ENCODE assay signal across 1 cellular context in the genomic region with DNA sequence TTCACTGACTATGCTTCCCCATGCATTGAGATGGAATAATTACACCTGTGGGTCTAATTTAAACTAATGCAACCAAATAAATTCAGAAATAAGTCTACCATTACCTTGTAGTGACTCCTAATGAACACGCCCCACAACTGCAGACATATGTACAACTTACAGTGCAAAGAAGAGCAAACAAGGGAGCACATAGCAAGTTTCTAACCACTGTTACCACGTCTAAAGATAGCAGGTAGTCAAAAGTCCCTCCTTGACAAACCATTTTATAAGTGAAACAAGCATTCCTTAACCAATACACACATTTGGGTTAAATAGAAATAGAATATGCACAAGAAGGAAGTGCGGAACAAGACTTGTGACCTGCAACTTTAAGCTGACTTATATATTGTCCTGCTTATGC.
TF ChIP-seq lines count a peak whose summit lies in the region.

No MANE protein-coding gene starts in this region.

TF ChIP-seq in GM12878, 131 proteins besides CTCF, POLR2A, EP300 and RAD21 (continued from another document):
- TF ChIP-seq EZH2 (IDR thresholded peaks at IDR 0.05; ENCODE audit: borderline replicate concordance, control insufficient read depth, low read depth, low read length) (no peak), STAT1 (conservative IDR thresholded peaks at IDR 0.05) (no peak), RUNX3 (IDR thresholded peaks at IDR 0.05; ENCODE audit: low read length) (peak; percentile 90), NFIC (IDR thresholded peaks at IDR 0.05; ENCODE audit: low read depth, low read length) (peak; percentile 68), CBX3 (IDR thresholded peaks at IDR 0.05; ENCODE audit: borderline replicate concordance, low read depth) (no peak), RELA (IDR thresholded peaks at IDR 0.05; ENCODE audit: borderline replicate concordance, partially characterized antibody) (no peak), ATF2 (IDR thresholded peaks at IDR 0.05; ENCODE audit: low read length) (peak; percentile 19; the same call in 1 of the 2 replicates), IRF3 (IDR thresholded peaks at IDR 0.05) (no peak), IKZF2 (IDR thresholded peaks at IDR 0.05) (peak; percentile 77 to 78; a peak in 3 of 4 replicates), DPF2 (IDR thresholded peaks at IDR 0.05) (0 out of 2 replicates have a peak, but pooled peaks have one; percentile 45), WRNIP1 (IDR thresholded peaks at IDR 0.05; ENCODE audit: borderline replicate concordance, low read depth, low read length) (no peak), MXI1 (IDR thresholded peaks at IDR 0.05; ENCODE audit: low read depth, low read length) (peak; percentile 69), MEF2A (IDR thresholded peaks at IDR 0.05; ENCODE audit: insufficient read depth, low read depth, low read length) (peak; percentile 87), IKZF1 (conservative IDR thresholded peaks at IDR 0.05) (peak; percentile 55; the same call in 1 of the 2 replicates), BCLAF1 (IDR thresholded peaks at IDR 0.05) (no peak), CREM (IDR thresholded peaks at IDR 0.05; ENCODE audit: low read depth) (0 out of 2 replicates have a peak, but pooled peaks have one; percentile 14), CEBPB (IDR thresholded peaks at IDR 0.05; ENCODE audit: borderline replicate concordance in 1 of 2, low read depth in 2 of 2, low read length in 2 of 2) (no peak), ZNF622 (IDR thresholded peaks at IDR 0.05) (no peak), RELB (IDR thresholded peaks at IDR 0.05; ENCODE audit: low read depth) (peak; percentile 80), SP1 (IDR thresholded peaks at IDR 0.05; ENCODE audit: low read depth, low read length) (peak; percentile 28), CBX5 (IDR thresholded peaks at IDR 0.05; ENCODE audit: low read depth) (no peak), CBFB (IDR thresholded peaks at IDR 0.05; ENCODE audit: low read depth) (no peak), TARDBP (IDR thresholded peaks at IDR 0.05; ENCODE audit: borderline replicate concordance) (no peak), SPI1 (IDR thresholded peaks at IDR 0.05; ENCODE audit: borderline replicate concordance, insufficient read depth, low read depth, low read length) (peak; percentile 54), ETV6 (conservative IDR thresholded peaks at IDR 0.05 in 1 of 2, IDR thresholded peaks at IDR 0.05 in 1 of 2; ENCODE audit: borderline replicate concordance in 1 of 2, low read depth in 1 of 2) (no peak), FOXM1 (IDR thresholded peaks at IDR 0.05; ENCODE audit: low read depth, low read length) (peak; percentile 35; the same call in 1 of the 2 replicates), CHD1 (IDR thresholded peaks at IDR 0.05; ENCODE audit: low read depth, low read length) (no peak)
- TF ChIP-seq, protein P1, sequence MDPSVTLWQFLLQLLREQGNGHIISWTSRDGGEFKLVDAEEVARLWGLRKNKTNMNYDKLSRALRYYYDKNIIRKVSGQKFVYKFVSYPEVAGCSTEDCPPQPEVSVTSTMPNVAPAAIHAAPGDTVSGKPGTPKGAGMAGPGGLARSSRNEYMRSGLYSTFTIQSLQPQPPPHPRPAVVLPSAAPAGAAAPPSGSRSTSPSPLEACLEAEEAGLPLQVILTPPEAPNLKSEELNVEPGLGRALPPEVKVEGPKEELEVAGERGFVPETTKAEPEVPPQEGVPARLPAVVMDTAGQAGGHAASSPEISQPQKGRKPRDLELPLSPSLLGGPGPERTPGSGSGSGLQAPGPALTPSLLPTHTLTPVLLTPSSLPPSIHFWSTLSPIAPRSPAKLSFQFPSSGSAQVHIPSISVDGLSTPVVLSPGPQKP (IDR thresholded peaks at IDR 0.05; ENCODE audit: low read depth, low read length), result no peak
- TF ChIP-seq, protein P2, sequence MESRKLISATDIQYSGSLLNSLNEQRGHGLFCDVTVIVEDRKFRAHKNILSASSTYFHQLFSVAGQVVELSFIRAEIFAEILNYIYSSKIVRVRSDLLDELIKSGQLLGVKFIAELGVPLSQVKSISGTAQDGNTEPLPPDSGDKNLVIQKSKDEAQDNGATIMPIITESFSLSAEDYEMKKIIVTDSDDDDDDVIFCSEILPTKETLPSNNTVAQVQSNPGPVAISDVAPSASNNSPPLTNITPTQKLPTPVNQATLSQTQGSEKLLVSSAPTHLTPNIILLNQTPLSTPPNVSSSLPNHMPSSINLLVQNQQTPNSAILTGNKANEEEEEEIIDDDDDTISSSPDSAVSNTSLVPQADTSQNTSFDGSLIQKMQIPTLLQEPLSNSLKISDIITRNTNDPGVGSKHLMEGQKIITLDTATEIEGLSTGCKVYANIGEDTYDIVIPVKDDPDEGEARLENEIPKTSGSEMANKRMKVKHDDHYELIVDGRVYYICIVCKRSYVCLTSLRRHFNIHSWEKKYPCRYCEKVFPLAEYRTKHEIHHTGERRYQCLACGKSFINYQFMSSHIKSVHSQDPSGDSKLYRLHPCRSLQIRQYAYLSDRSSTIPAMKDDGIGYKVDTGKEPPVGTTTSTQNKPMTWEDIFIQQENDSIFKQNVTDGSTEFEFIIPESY (IDR thresholded peaks at IDR 0.05), result no peak
